In genomic region chr4:32112891-32113290, GRCh38 we compare ENCODE assay signal across 33 cellular contexts.
"Had no signal": no experiment of that assay in that cellular context is flagged by ENCODE, and none has a peak within 500 bp of the region (broad histone marks: within the 10 kb centered on the region; RNA-seq: fewer than 3 reads in every experiment).

No MANE protein-coding gene starts in this region.

- H3K4me3 ChIP-seq: body of pancreas, K562, MG63, Peyer's patch, SJCRH30, SK-N-MC had no signal

- H3K27me3 Mint-ChIP-seq: activated CD4-positive, alpha-beta T cell treated with anti-CD3 and anti-CD28 coated beads, Interleukin-2, amount 10 ng/mL, durations not matched to agents 24 days and 14 days; activated CD8-positive, alpha-beta T cell treated with anti-CD3 and anti-CD28 coated beads for 36 hours; activated naive CD4-positive, alpha-beta T cell treated with anti-CD3 and anti-CD28 coated beads, Interleukin-2, amount 50 U/mL, for 24 hours; activated naive CD8-positive, alpha-beta T cell treated with anti-CD3 and anti-CD28 coated beads, Interleukin-2, amount 10 ng/mL, durations not matched to agents 7 days and 5 days; activated T-helper 17 cell treated with anti-CD3 and anti-CD28 coated beads, Interleukin-2, amount 50 U/mL, for 72 hours had no signal

- H3K27ac ChIP-seq: body of pancreas, Peyer's patch, SJCRH30, SK-N-MC had no signal

- H3K9me3 ChIP-seq: body of pancreas, MG63, Peyer's patch, SJCRH30 had no signal

- H3K4me1 Mint-ChIP-seq: activated CD4-positive, alpha-beta T cell treated with anti-CD3 and anti-CD28 coated beads, Interleukin-2, amount 10 ng/mL, durations not matched to agents 24 days and 14 days; activated naive CD4-positive, alpha-beta T cell treated with anti-CD3 and anti-CD28 coated beads, Interleukin-2, amount 50 U/mL, for 24 hours; activated naive CD8-positive, alpha-beta T cell treated with anti-CD3 and anti-CD28 coated beads, Interleukin-2, amount 10 ng/mL, durations not matched to agents 7 days and 5 days; activated T-helper 17 cell treated with anti-CD3 and anti-CD28 coated beads, Interleukin-2, amount 50 U/mL, for 72 hours had no signal

- H3K27me3 ChIP-seq: body of pancreas, MG63, Peyer's patch, SJCRH30 had no signal

- H3K36me3 Mint-ChIP-seq: activated naive CD4-positive, alpha-beta T cell treated with anti-CD3 and anti-CD28 coated beads, Interleukin-2, amount 50 U/mL, for 24 hours; activated naive CD8-positive, alpha-beta T cell treated with anti-CD3 and anti-CD28 coated beads, Interleukin-2, amount 10 ng/mL, durations not matched to agents 7 days and 5 days had no signal

- DNase-seq: activated CD4-positive, alpha-beta T cell treated with anti-CD3 and anti-CD28 coated beads, Interleukin-2, amount 10 ng/mL, durations not matched to agents 24 days and 14 days; activated CD4-positive, alpha-beta T cell treated with anti-CD3 and anti-CD28 coated beads, Interleukin-2, amount 50 U/mL, for 4 hours; activated CD8-positive, alpha-beta T cell treated with anti-CD3 and anti-CD28 coated beads for 36 hours; activated gamma-delta T cell; activated naive CD4-positive, alpha-beta T cell treated with Interleukin-2 at 50 U/mL for 16 hours; activated naive CD8-positive, alpha-beta T cell treated with anti-CD3 and anti-CD28 coated beads, Interleukin-2, amount 10 ng/mL, durations not matched to agents 7 days and 5 days; activated T-cell treated with anti-CD3 and anti-CD28 coated beads, Interleukin-2, amount 50 U/mL, for 1 hour; activated T-cell treated with anti-CD3 and anti-CD28 coated beads, Interleukin-2, amount 50 U/mL, for 72 hours; amygdala; body of pancreas; central memory CD4-positive, alpha-beta T cell; Karpas-422; MG63; NCI-H1048; NCI-H1105 treated with DMSO at 0.1 percent for 48 hours; NCI-H1436; NCI-H1694; NCI-H1930; NCI-H2081 treated with DMSO at 0.1 percent for 48 hours; NCI-H226; NCI-H446 treated with DMSO at 0.1 percent for 48 hours; NCI-H524 treated with DMSO at 0.1 percent for 48 hours; PC-3; Peyer's patch; SHP77; SJCRH30 had no signal

- ATAC-seq: activated CD8-positive, alpha-beta T cell treated with anti-CD3 and anti-CD28 coated beads for 36 hours; activated T-cell treated with anti-CD3 and anti-CD28 coated beads, Interleukin-2, amount 50 U/mL, for 72 hours; activated T-helper 17 cell treated with anti-CD3 and anti-CD28 coated beads, Interleukin-2, amount 50 U/mL, for 72 hours; body of pancreas; K562; PC-3 had no signal

- FAIRE-seq: astrocyte, K562, TTC549 had no signal

- H3K27ac Mint-ChIP-seq: activated CD4-positive, alpha-beta T cell treated with anti-CD3 and anti-CD28 coated beads, Interleukin-2, amount 10 ng/mL, durations not matched to agents 24 days and 14 days; activated CD8-positive, alpha-beta T cell treated with anti-CD3 and anti-CD28 coated beads for 36 hours; activated naive CD4-positive, alpha-beta T cell treated with anti-CD3 and anti-CD28 coated beads, Interleukin-2, amount 50 U/mL, for 24 hours; activated naive CD8-positive, alpha-beta T cell treated with anti-CD3 and anti-CD28 coated beads, Interleukin-2, amount 10 ng/mL, durations not matched to agents 7 days and 5 days; activated T-cell treated with anti-CD3 and anti-CD28 coated beads, Interleukin-2, amount 50 U/mL, for 72 hours; activated T-helper 17 cell treated with anti-CD3 and anti-CD28 coated beads, Interleukin-2, amount 50 U/mL, for 72 hours; T-helper 2 cell treated with Interferon-gamma antibody and Interleukin-4, amounts not matched to agents 5 μg/mL and 100 μg/mL, for 36 hours had no signal

- H3K4me3 Mint-ChIP-seq: activated CD4-positive, alpha-beta T cell treated with anti-CD3 and anti-CD28 coated beads, Interleukin-2, amount 10 ng/mL, durations not matched to agents 24 days and 14 days; activated CD8-positive, alpha-beta T cell treated with anti-CD3 and anti-CD28 coated beads for 36 hours; activated naive CD4-positive, alpha-beta T cell treated with anti-CD3 and anti-CD28 coated beads, Interleukin-2, amount 50 U/mL, for 24 hours; activated naive CD8-positive, alpha-beta T cell treated with anti-CD3 and anti-CD28 coated beads, Interleukin-2, amount 10 ng/mL, durations not matched to agents 7 days and 5 days; activated T-cell treated with anti-CD3 and anti-CD28 coated beads, Interleukin-2, amount 50 U/mL, for 72 hours; activated T-helper 17 cell treated with anti-CD3 and anti-CD28 coated beads, Interleukin-2, amount 50 U/mL, for 72 hours; T-helper 2 cell treated with Interferon-gamma antibody and Interleukin-4, amounts not matched to agents 5 μg/mL and 100 μg/mL, for 36 hours had no signal

- H3K4me1 ChIP-seq: body of pancreas, Peyer's patch, SJCRH30 had no signal

- H3K36me3 ChIP-seq: MG63, Peyer's patch, SJCRH30 had no signal
